15 cellular contexts compared by ENCODE assay signal in genomic region chr2:53520630-53520940, GRCh38.
DNase-seq lines count a peak whose midpoint lies in the region; ATAC-seq and TF ChIP-seq lines count a peak whose summit lies in the region.
"Had no signal": no experiment of that assay in that cellular context is flagged by ENCODE, and none has a peak within 500 bp of the region (broad histone marks: within the 10 kb centered on the region; RNA-seq: fewer than 3 reads in every experiment).

No MANE protein-coding gene starts in this region.

- no peak overlapping the region for H2AFZ ChIP-seq in neural progenitor cell (replicated peaks)

- no peak for ATAC-seq in upper lobe of left lung (ENCODE audit: low FRiP score in 2 of 2)
- ATAC-seq: left lung, T-cell had no signal

- intact Hi-C loops in tibial artery (cut with DNase I; ENCODE audit: low total_unique reads): no loop called here

- no peaks in the 10 kb centered on the region for H3K79me2 ChIP-seq in neural progenitor cell (ENCODE audit: low read depth)

- H3K9me3 ChIP-seq in neural progenitor cell (ENCODE audit: low read depth): no peaks in the 10 kb centered on the region
- H3K9me3 ChIP-seq in upper lobe of left lung: no peaks in the 10 kb centered on the region
- no peaks in the 10 kb centered on the region for H3K9me3 ChIP-seq in tibial artery
- H3K9me3 ChIP-seq: left lung, ovary had no signal

- no peak for TF ChIP-seq EP300 in upper lobe of left lung (IDR thresholded peaks at IDR 0.05)

- H3K4me3 ChIP-seq in neural progenitor cell (no peak overlapping the region), upper lobe of left lung (no peak overlapping the region), tibial artery (no peak overlapping the region)
- H3K4me3 ChIP-seq: left lung, ovary had no signal

- H3F3A ChIP-seq in neural progenitor cell (ENCODE audit: low read depth): no peaks in the 10 kb centered on the region

- 52% methylated on average over 6 of the region's 6 CpGs for WGBS in upper lobe of left lung, 2 donors

- H3K27me3 ChIP-seq in neural progenitor cell (no peaks in the 10 kb centered on the region), upper lobe of left lung (no peaks in the 10 kb centered on the region), tibial artery (no peaks in the 10 kb centered on the region)
- H3K27me3 ChIP-seq: left lung, ovary had no signal

- no peak overlapping the region for H3K4me2 ChIP-seq in neural progenitor cell

- peaks cover 28% of the 10 kb centered on the region for H3K4me1 Mint-ChIP-seq in neural progenitor cell
- H3K4me1 Mint-ChIP-seq: T-cell had no signal

- no peaks in the 10 kb centered on the region for H3K36me3 Mint-ChIP-seq in neural progenitor cell
- H3K36me3 Mint-ChIP-seq: T-cell had no signal

- TF ChIP-seq POLR2A in upper lobe of left lung (IDR thresholded peaks at IDR 0.05): no peak

- POLR2A ChIA-PET in HEK293T (lab: Yijun Ruan, JAX): no interaction called here

- no peak overlapping the region for H3K9ac ChIP-seq in neural progenitor cell

- H4K20me1 ChIP-seq in neural progenitor cell (ENCODE audit: low read depth): no peaks in the 10 kb centered on the region

- no peaks in the 10 kb centered on the region for H3K9me3 Mint-ChIP-seq in neural progenitor cell
- H3K9me3 Mint-ChIP-seq: T-cell had no signal

- H3K4me3 Mint-ChIP-seq in neural progenitor cell: peak overlapping the region; percentile 17
- H3K4me3 Mint-ChIP-seq: T-cell had no signal

- TF ChIP-seq CTCF in neural progenitor cell (IDR thresholded peaks at IDR 0.05) (no peak), upper lobe of left lung (IDR thresholded peaks at IDR 0.05) (no peak), tibial artery (IDR thresholded peaks at IDR 0.05) (no peak)

- CTCF ChIA-PET in HEK293T (lab: Yijun Ruan, JAX): no interaction called here

- H3K27ac ChIP-seq in neural progenitor cell (no peak overlapping the region), upper lobe of left lung (no peak overlapping the region), tibial artery (no peak overlapping the region)
- H3K27ac ChIP-seq: left lung, ovary had no signal

- H3K27ac Mint-ChIP-seq in neural progenitor cell: peak overlapping the region; percentile 96
- H3K27ac Mint-ChIP-seq: T-cell had no signal

- peaks cover 12% of the 10 kb centered on the region for H3K27me3 Mint-ChIP-seq in neural progenitor cell (ENCODE audit: insufficient read depth, low read depth)

- H3K36me3 ChIP-seq in neural progenitor cell: no peaks in the 10 kb centered on the region
- no peaks in the 10 kb centered on the region for H3K36me3 ChIP-seq in upper lobe of left lung
- no peaks in the 10 kb centered on the region for H3K36me3 ChIP-seq in tibial artery
- H3K36me3 ChIP-seq: left lung, ovary had no signal

- DNase-seq in HEK293T (ENCODE audit: extremely low spot score) (peak; percentile 18), NCI-H146 (lab: John Stamatoyannopoulos, UW) (peak; percentile 76), ecto neural progenitor cell (ENCODE audit: low spot score) (peak; percentile 46), neural progenitor cell (ENCODE audit: low spot score) (peak; percentile 52), upper lobe of left lung (no peak), tibial artery (no peak), NCI-H128 (lab: John Stamatoyannopoulos, UW; ENCODE audit: unreplicated experiment) (no peak)
- DNase-seq: activated effector memory CD4-positive, alpha-beta T cell treated with anti-CD3 and anti-CD28 coated beads, Interleukin-2, amount 50 U/mL, for 16 hours; EL; erythroblast; left lung; ovary; stimulated activated CD4-positive, alpha-beta T cell treated with anti-CD3 and anti-CD28 coated beads, Interleukin-2, amount 100 ng/mL, for 24 hours; stimulated activated naive CD4-positive, alpha-beta T cell treated with Interleukin-2 at 50 U/mL for 16 hours; T-cell had no signal

- H3K4me1 ChIP-seq in neural progenitor cell: peaks cover 13% of the 10 kb centered on the region
- no peaks in the 10 kb centered on the region for H3K4me1 ChIP-seq in upper lobe of left lung
- peaks cover 0 to 5% (median 0%) of the 10 kb centered on the region in 4 donors for H3K4me1 ChIP-seq in tibial artery
- H3K4me1 ChIP-seq: left lung had no signal

TF ChIP-seq in HEK293T, 16 proteins besides CTCF, POLR2A, EP300 and RAD21:
- TF ChIP-seq ZNF384 (IDR thresholded peaks at IDR 0.05) (no peak), FOXA1 (IDR thresholded peaks at IDR 0.05) (no peak), FOXM1 (IDR thresholded peaks at IDR 0.05; ENCODE audit: borderline replicate concordance) (no peak), CTBP1 (IDR thresholded peaks at IDR 0.05; ENCODE audit: borderline replicate concordance) (no peak), SP1 (IDR thresholded peaks at IDR 0.05) (no peak), FOXK2 (IDR thresholded peaks at IDR 0.05) (no peak), HDGF (IDR thresholded peaks at IDR 0.05; ENCODE audit: borderline replicate concordance) (no peak), ARNT (IDR thresholded peaks at IDR 0.05) (no peak), LEF1 (IDR thresholded peaks at IDR 0.05; ENCODE audit: borderline replicate concordance) (no peak), NFRKB (IDR thresholded peaks at IDR 0.05) (no peak), BHLHE40 (IDR thresholded peaks at IDR 0.05; ENCODE audit: borderline replicate concordance) (no peak), TARDBP (IDR thresholded peaks at IDR 0.05) (no peak), L3MBTL2 (conservative IDR thresholded peaks at IDR 0.05) (no peak), ELF4 (IDR thresholded peaks at IDR 0.05) (no peak), SUZ12 (IDR thresholded peaks at IDR 0.05) (no peak)
- TF ChIP-seq, protein P1, sequence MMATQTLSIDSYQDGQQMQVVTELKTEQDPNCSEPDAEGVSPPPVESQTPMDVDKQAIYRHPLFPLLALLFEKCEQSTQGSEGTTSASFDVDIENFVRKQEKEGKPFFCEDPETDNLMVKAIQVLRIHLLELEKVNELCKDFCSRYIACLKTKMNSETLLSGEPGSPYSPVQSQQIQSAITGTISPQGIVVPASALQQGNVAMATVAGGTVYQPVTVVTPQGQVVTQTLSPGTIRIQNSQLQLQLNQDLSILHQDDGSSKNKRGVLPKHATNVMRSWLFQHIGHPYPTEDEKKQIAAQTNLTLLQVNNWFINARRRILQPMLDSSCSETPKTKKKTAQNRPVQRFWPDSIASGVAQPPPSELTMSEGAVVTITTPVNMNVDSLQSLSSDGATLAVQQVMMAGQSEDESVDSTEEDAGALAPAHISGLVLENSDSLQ (IDR thresholded peaks at IDR 0.05): no peak

Comparison
In these comparisons a context has a peak if more than half of its experiments do, and no peak if none do; other contexts are left out.
1. DNase-seq: peak in HEK293T (single experiment), NCI-H146 (single experiment), ecto neural progenitor cell (single experiment) and neural progenitor cell (single experiment); none in upper lobe of left lung (0 of 2), tibial artery (0 of 2) and NCI-H128 (single experiment).